ENCODE assay signal across 1 cellular context in genomic region chr17:44097110-44097810, GRCh38.
TF ChIP-seq lines count a peak whose summit lies in the region.

No MANE protein-coding gene starts in this region.

TF ChIP-seq in IMR-90, 13 proteins besides CTCF, POLR2A, EP300 and RAD21 (continued from another document):
- TF ChIP-seq NFE2L2 (IDR thresholded peaks at IDR 0.05; ENCODE audit: low read depth, low read length), result peak; percentile 60; the same call in 1 of the 2 replicates
